ENCODE assay signal across 1 cellular context in genomic region chr16:88619859-88620655, GRCh38.
TF ChIP-seq lines count a peak whose summit lies in the region.

No MANE protein-coding gene starts in this region.

TF ChIP-seq in H1, 55 proteins besides CTCF, POLR2A, EP300 and RAD21 (continued from another document):
- TF ChIP-seq SIRT6 (IDR thresholded peaks at IDR 0.05; ENCODE audit: low read length): no peak
- no peak for TF ChIP-seq PHF8 (conservative IDR thresholded peaks at IDR 0.05; ENCODE audit: low read depth, low read length)
- TF ChIP-seq EZH2 (IDR thresholded peaks at IDR 0.05; ENCODE audit: low read depth, low read length, severe bottlenecking): no peak
- no peak for TF ChIP-seq HDAC2 (IDR thresholded peaks at IDR 0.05; ENCODE audit: borderline replicate concordance in 1 of 2, low read depth in 2 of 2, low read length in 2 of 2)
- no peak for TF ChIP-seq ZNF274 (IDR thresholded peaks at IDR 0.05; ENCODE audit: borderline replicate concordance, extremely low read depth, low read length)
- TF ChIP-seq CHD1 (IDR thresholded peaks at IDR 0.05; ENCODE audit: low read depth, low read length): no peak
- no peak for TF ChIP-seq ASH2L (IDR thresholded peaks at IDR 0.05; ENCODE audit: low read length)
